In the genomic region with DNA sequence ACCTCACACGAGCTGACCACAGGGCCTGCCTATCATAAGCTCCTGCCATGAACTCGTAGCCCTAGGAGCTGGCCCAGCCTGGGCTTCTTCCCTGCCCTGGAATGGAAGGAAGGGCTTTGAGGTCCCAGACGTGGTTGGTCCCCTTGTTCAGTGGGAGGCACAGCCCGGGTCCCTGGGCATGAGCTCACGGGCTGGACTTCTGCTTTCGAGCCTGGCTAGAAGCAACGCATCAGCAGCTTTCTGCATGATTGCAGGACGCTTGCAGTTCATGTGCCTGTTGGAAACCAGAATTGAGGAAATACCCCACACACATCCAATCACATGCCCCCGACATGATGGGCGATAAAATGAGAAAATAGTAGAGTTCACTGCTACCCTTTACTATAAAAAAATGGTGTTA, we compare ENCODE assay signal across 20 cellular contexts.
DNase-seq lines count a peak whose midpoint lies in the region; ATAC-seq and TF ChIP-seq lines count a peak whose summit lies in the region.
"Had no signal": no experiment of that assay in that cellular context is flagged by ENCODE, and none has a peak within 500 bp of the region (broad histone marks: within the 10 kb centered on the region; RNA-seq: fewer than 3 reads in every experiment).

No MANE protein-coding gene starts in this region.

- H3K27ac ChIP-seq in ascending aorta (no peak overlapping the region), psoas muscle (no peak overlapping the region)
- H3K27ac ChIP-seq: brain microvascular endothelial cell, esophagus squamous epithelium, HL-60, SJSA1 had no signal

- intact Hi-C loops in ascending aorta (cut with DNase I) = no loop called here
- intact Hi-C loops in psoas muscle (cut with DNase I) = no loop called here

- H3K27me3 ChIP-seq in ascending aorta (no peaks in the 10 kb centered on the region), psoas muscle (ENCODE audit: insufficient read depth in 3 of 3, low read length in 2 of 3) (no peaks in the 10 kb centered on the region)
- H3K27me3 ChIP-seq: brain microvascular endothelial cell, SJSA1 had no signal

- H3K4me1 ChIP-seq in ascending aorta (no peaks in the 10 kb centered on the region), psoas muscle (no peaks in the 10 kb centered on the region)
- H3K4me1 ChIP-seq: SJSA1 had no signal

- H3K9me3 ChIP-seq in ascending aorta (no peaks in the 10 kb centered on the region), psoas muscle (no peaks in the 10 kb centered on the region)
- H3K9me3 ChIP-seq: esophagus squamous epithelium, SJSA1 had no signal

- peak in 1 of 4 donors; percentile 21 for ATAC-seq in psoas muscle

- no peak overlapping the region for H3K4me3 ChIP-seq in ascending aorta
- no peak overlapping the region for H3K4me3 ChIP-seq in psoas muscle
- H3K4me3 ChIP-seq: dorsolateral prefrontal cortex, esophagus squamous epithelium, SJSA1 had no signal

- TF ChIP-seq CTCF in ascending aorta (IDR thresholded peaks at IDR 0.05) = no peak
- TF ChIP-seq CTCF in psoas muscle (IDR thresholded peaks at IDR 0.05) = no peak

- H3K36me3 ChIP-seq in ascending aorta = no peaks in the 10 kb centered on the region
- H3K36me3 ChIP-seq in psoas muscle (ENCODE audit: insufficient read depth in 1 of 2, low read depth in 1 of 2) = no peaks in the 10 kb centered on the region
- H3K36me3 ChIP-seq: brain microvascular endothelial cell, esophagus squamous epithelium, SJSA1 had no signal

- DNase-seq in HK-2 (ENCODE audit: unreplicated experiment) (peak; percentile 19), ascending aorta (ENCODE audit: low spot score in 2 of 2) (peak; percentile 31 to 72), hypothalamus (lab: John Stamatoyannopoulos, UW) (peak in 35 of 51 donors; percentile 3 to 50 (median 21)), psoas muscle (peak; percentile 43 to 68), ecto neural progenitor cell (ENCODE audit: low spot score) (no peak), NCI-H446 treated with DMSO at 0.1 percent for 48 hours (lab: John Stamatoyannopoulos, UW) (no peak), kidney glomerular epithelial cell (lab: John Stamatoyannopoulos, UW) (no peak), SW 1271 (lab: John Stamatoyannopoulos, UW) (no peak)
- DNase-seq: activated CD4-positive, alpha-beta T cell treated with anti-CD3 and anti-CD28 coated beads for 48 hours; activated naive CD4-positive, alpha-beta T cell treated with anti-CD3 and anti-CD28 coated beads, Interleukin-2, amount 50 U/mL, for 16 hours; brain microvascular endothelial cell; esophagus squamous epithelium; KBM-7; natural killer cell; NCI-H1417 treated with DMSO at 0.1 percent for 48 hours; NK-92 treated with Interleukin-12 subunit alpha and Interleukin-12 subunit beta, amount 100 ng/mL, for 24 hours; T1000 had no signal

- 91 to 97% (median 91%) methylated on average over 10 of the region's 10 CpGs for WGBS in psoas muscle, 3 donors

Comparison
In these comparisons a context has a peak if more than half of its experiments do, and no peak if none do; other contexts are left out.
1. DNase-seq: peak in HK-2 (single experiment), ascending aorta (2 of 2), hypothalamus (35 of 51) and psoas muscle (2 of 2); none in ecto neural progenitor cell (single experiment), NCI-H446 treated with DMSO at 0.1 percent for 48 hours (single experiment), kidney glomerular epithelial cell (single experiment) and SW 1271 (0 of 2).